Comparison of ENCODE assay signal across 1 cellular context in the genomic region with DNA sequence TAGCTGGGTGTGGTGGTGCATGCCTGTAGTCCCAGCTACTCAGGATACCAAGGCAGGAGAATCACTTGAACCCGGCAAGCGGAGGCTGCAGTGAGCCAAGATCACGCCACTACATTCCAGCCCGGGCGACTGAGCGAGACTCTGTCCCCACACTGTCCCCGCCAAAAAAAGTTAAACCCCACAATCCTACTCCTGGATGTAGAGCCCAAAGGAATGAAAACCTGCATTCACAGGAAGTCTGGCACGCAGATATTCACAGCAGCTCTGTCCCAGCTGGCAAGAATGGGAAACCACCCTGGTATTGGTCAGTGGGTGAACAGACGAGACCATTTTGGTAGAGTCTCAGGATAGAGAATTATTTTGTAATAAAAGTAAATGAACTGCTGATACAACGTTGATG.
TF ChIP-seq lines count a peak whose summit lies in the region.

No MANE protein-coding gene starts in this region.

TF ChIP-seq in SK-N-SH treated with all-trans-retinoic acid at 6 μM for 48 hours, 23 proteins besides CTCF, POLR2A, EP300 and RAD21 (continued from another document):
- TF ChIP-seq, protein P1, sequence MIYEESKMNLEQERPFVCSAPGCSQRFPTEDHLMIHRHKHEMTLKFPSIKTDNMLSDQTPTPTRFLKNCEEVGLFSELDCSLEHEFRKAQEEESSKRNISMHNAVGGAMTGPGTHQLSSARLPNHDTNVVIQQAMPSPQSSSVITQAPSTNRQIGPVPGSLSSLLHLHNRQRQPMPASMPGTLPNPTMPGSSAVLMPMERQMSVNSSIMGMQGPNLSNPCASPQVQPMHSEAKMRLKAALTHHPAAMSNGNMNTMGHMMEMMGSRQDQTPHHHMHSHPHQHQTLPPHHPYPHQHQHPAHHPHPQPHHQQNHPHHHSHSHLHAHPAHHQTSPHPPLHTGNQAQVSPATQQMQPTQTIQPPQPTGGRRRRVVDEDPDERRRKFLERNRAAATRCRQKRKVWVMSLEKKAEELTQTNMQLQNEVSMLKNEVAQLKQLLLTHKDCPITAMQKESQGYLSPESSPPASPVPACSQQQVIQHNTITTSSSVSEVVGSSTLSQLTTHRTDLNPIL (CRISPR knock-in tag; IDR thresholded peaks at IDR 0.05; ENCODE audit: low read depth) = no peak
- TF ChIP-seq TOX (CRISPR knock-in tag; IDR thresholded peaks at IDR 0.05; ENCODE audit: borderline replicate concordance) = no peak
- TF ChIP-seq GLIS3 (CRISPR knock-in tag; IDR thresholded peaks at IDR 0.05) = no peak
- no peak for TF ChIP-seq ZFP30 (CRISPR knock-in tag; IDR thresholded peaks at IDR 0.05)
